In the genomic region with DNA sequence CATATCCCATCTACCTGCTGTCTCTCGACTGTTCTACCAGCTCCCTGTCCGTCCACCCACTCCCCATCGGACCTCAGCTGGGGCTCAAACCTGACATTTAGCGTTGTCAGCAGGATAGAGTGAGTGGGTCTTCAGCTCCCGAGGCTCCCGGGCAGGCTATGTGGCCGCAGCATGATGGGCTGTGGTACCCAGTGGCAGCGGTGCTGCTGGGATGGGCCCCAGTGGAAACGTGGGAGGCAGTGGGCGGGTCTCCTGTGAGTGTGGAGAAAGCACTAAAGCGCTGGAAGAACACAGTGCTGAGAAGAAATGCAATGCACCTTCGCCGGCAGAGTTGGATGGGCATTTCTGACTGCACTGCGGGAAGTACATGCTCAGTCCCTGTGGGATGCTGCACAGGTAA, we compare ENCODE assay signal across 5 cellular contexts.
"Had no signal": no experiment of that assay in that cellular context is flagged by ENCODE, and none has a peak within 500 bp of the region (broad histone marks: within the 10 kb centered on the region; RNA-seq: fewer than 3 reads in every experiment).

No MANE protein-coding gene starts in this region.

- ATAC-seq: GM23338 had no signal

- H3K27me3 Mint-ChIP-seq: IgD-negative memory B cell had no signal

- H3K4me3 Mint-ChIP-seq: GM23338, H9, IgD-negative memory B cell had no signal

- H3K27ac Mint-ChIP-seq: GM23338, H9, IgD-negative memory B cell had no signal

- DNase-seq: H9, HCEC 1CT, KBM-7 had no signal

- H3K36me3 Mint-ChIP-seq: IgD-negative memory B cell had no signal

- H3K4me1 Mint-ChIP-seq: GM23338, H9, IgD-negative memory B cell had no signal
